27 cellular contexts compared by ENCODE assay signal in genomic region chr9:99977042-99977792, GRCh38.
"Had no signal": no experiment of that assay in that cellular context is flagged by ENCODE, and none has a peak within 500 bp of the region (broad histone marks: within the 10 kb centered on the region; RNA-seq: fewer than 3 reads in every experiment).

No MANE protein-coding gene starts in this region.

- H3K36me3 Mint-ChIP-seq: activated naive CD4-positive, alpha-beta T cell treated with anti-CD3 and anti-CD28 coated beads, Interleukin-2, amount 50 U/mL, for 72 hours had no signal

- H3K4me1 Mint-ChIP-seq: activated CD4-positive, alpha-beta T cell treated with anti-CD3 and anti-CD28 coated beads, Interleukin-2, amount 10 ng/mL, durations not matched to agents 7 days and 5 days; nephron; stimulated activated effector memory CD8-positive, alpha-beta T cell treated with anti-CD3 and anti-CD28 coated beads, Interleukin-12 subunit alpha, Interleukin-12 subunit beta, amount 100 ng/mL, for 72 hours had no signal

- H3K4me3 ChIP-seq: gastrocnemius medialis, right lobe of liver, skin epidermis, stomach, transverse colon had no signal

- H3K27me3 Mint-ChIP-seq: activated CD4-positive, alpha-beta T cell treated with anti-CD3 and anti-CD28 coated beads, Interleukin-2, amount 10 ng/mL, durations not matched to agents 7 days and 5 days; activated CD8-positive, alpha-beta memory T cell treated with anti-CD3 and anti-CD28 coated beads, Interleukin-2, amount 10 ng/mL, durations not matched to agents 7 days and 5 days; activated CD8-positive, alpha-beta T cell treated with anti-CD3 and anti-CD28 coated beads for 36 hours had no signal

- H2AFZ ChIP-seq: parathyroid adenoma had no signal

- H3K9ac ChIP-seq: parathyroid adenoma had no signal

- H3K27ac ChIP-seq: brain microvascular endothelial cell, gastrocnemius medialis, parathyroid adenoma, right lobe of liver, skin epidermis, stomach, transverse colon, VCaP had no signal

- H3K9me3 ChIP-seq: gastrocnemius medialis, right lobe of liver, stomach, transverse colon had no signal

- DNase-seq: activated CD4-positive, alpha-beta T cell treated with anti-CD3 and anti-CD28 coated beads, Interleukin-2, amount 10 ng/mL, durations not matched to agents 7 days and 5 days; activated CD4-positive, CD25-positive, alpha-beta regulatory T cell treated with anti-CD3 and anti-CD28 coated beads, Interleukin-2, amount 50 U/mL, for 72 hours; activated CD8-positive, alpha-beta memory T cell treated with anti-CD3 and anti-CD28 coated beads, Interleukin-2, amount 10 ng/mL, durations not matched to agents 7 days and 5 days; activated CD8-positive, alpha-beta T cell treated with anti-CD3 and anti-CD28 coated beads for 36 hours; activated T-cell treated with anti-CD3 and anti-CD28 coated beads for 4 hours; aorta; brain microvascular endothelial cell; central memory CD4-positive, alpha-beta T cell; dermis blood vessel endothelial cell; effector memory CD4-positive, alpha-beta T cell; gastrocnemius medialis; head of caudate nucleus; left ventricle myocardium superior; mesenchymal stem cell; right lobe of liver; stimulated activated CD4-positive, alpha-beta T cell treated with anti-CD3 and anti-CD28 coated beads, Interleukin-2, amount 100 ng/mL, for 24 hours; stomach; transverse colon had no signal

- H3K4me3 Mint-ChIP-seq: activated CD4-positive, alpha-beta T cell treated with anti-CD3 and anti-CD28 coated beads, Interleukin-2, amount 10 ng/mL, durations not matched to agents 7 days and 5 days; activated CD8-positive, alpha-beta memory T cell treated with anti-CD3 and anti-CD28 coated beads, Interleukin-2, amount 10 ng/mL, durations not matched to agents 7 days and 5 days; activated CD8-positive, alpha-beta T cell treated with anti-CD3 and anti-CD28 coated beads for 36 hours; nephron; stimulated activated effector memory CD8-positive, alpha-beta T cell treated with anti-CD3 and anti-CD28 coated beads, Interleukin-12 subunit alpha, Interleukin-12 subunit beta, amount 100 ng/mL, for 72 hours had no signal

- ATAC-seq: activated CD8-positive, alpha-beta memory T cell treated with anti-CD3 and anti-CD28 coated beads, Interleukin-2, amount 10 ng/mL, durations not matched to agents 7 days and 5 days; activated CD8-positive, alpha-beta T cell treated with anti-CD3 and anti-CD28 coated beads for 36 hours; activated naive CD4-positive, alpha-beta T cell treated with anti-CD3 and anti-CD28 coated beads, Interleukin-2, amount 50 U/mL, for 72 hours; esophagus mucosa; gastrocnemius medialis; left ventricle myocardium superior; right lobe of liver; stimulated activated effector memory CD8-positive, alpha-beta T cell treated with anti-CD3 and anti-CD28 coated beads, Interleukin-12 subunit alpha, Interleukin-12 subunit beta, amount 100 ng/mL, for 72 hours had no signal

- H3K27ac Mint-ChIP-seq: activated CD4-positive, alpha-beta T cell treated with anti-CD3 and anti-CD28 coated beads, Interleukin-2, amount 10 ng/mL, durations not matched to agents 7 days and 5 days; activated CD8-positive, alpha-beta memory T cell treated with anti-CD3 and anti-CD28 coated beads, Interleukin-2, amount 10 ng/mL, durations not matched to agents 7 days and 5 days; activated CD8-positive, alpha-beta T cell treated with anti-CD3 and anti-CD28 coated beads for 36 hours; activated naive CD4-positive, alpha-beta T cell treated with anti-CD3 and anti-CD28 coated beads, Interleukin-2, amount 50 U/mL, for 72 hours; nephron; stimulated activated effector memory CD8-positive, alpha-beta T cell treated with anti-CD3 and anti-CD28 coated beads, Interleukin-12 subunit alpha, Interleukin-12 subunit beta, amount 100 ng/mL, for 72 hours had no signal

- H3K9me3 Mint-ChIP-seq: activated CD4-positive, alpha-beta T cell treated with anti-CD3 and anti-CD28 coated beads, Interleukin-2, amount 10 ng/mL, durations not matched to agents 7 days and 5 days; activated CD8-positive, alpha-beta T cell treated with anti-CD3 and anti-CD28 coated beads for 36 hours; activated naive CD4-positive, alpha-beta T cell treated with anti-CD3 and anti-CD28 coated beads, Interleukin-2, amount 50 U/mL, for 72 hours; nephron; stimulated activated effector memory CD8-positive, alpha-beta T cell treated with anti-CD3 and anti-CD28 coated beads, Interleukin-12 subunit alpha, Interleukin-12 subunit beta, amount 100 ng/mL, for 72 hours had no signal

- H3K4me1 ChIP-seq: right lobe of liver, stomach, transverse colon had no signal

- FAIRE-seq: islet of Langerhans, urothelium cell line had no signal

- H3K79me2 ChIP-seq: parathyroid adenoma had no signal

- H3K27me3 ChIP-seq: brain microvascular endothelial cell, gastrocnemius medialis, right lobe of liver, stomach, transverse colon had no signal

- H3K36me3 ChIP-seq: brain microvascular endothelial cell, gastrocnemius medialis had no signal
